ENCODE assay signal across 1 cellular context in the genomic region with DNA sequence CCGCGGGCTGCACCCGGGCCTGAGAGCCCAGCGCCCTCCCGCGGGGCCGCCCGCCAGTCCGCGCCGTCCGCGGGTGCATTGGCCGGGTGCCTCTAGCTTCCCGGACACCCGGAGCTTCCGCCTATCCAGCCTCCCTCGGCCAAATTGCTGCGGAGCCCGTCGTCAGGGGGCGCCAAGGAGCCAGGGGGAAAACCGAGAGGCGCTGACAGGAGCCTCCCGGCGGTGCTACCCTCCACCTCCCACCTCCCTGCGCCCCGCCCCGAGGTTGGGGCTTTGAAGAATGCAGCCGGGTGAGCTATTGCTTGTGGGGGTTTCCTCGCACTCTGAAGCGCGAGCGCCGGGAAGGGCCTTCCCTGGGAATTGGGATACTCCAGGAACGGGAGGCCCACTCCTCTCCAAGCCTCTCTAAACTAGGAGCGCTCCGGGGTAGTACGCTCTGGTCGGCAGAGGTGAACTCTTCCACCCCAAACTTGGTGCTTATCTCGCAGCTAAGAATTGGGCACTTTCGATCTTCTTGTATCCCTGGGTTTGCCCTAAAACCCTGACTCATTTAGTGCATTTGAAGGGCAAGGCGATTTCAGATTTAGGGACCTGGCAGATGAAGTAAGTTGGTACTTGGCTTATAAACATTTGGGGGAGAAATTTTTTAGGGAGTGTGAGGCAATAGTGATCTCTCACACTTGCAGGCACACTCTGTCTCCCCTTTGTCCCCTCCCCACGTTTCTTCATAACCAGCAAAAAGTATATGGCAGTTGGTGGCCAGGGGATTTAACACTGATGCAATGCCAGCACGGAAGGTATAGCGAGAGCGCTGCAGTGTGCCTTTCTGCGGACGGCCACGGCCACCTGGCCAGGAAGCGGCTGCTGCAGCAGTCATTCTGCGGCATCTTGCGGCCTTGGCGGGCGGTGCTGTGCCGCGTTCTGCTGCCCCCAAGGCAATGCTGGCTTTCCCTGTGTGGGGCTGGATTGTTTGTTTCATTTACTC.
TF ChIP-seq lines count a peak whose summit lies in the region.

No MANE protein-coding gene starts in this region.

TF ChIP-seq in GM12878, 131 proteins besides CTCF, POLR2A, EP300 and RAD21 (continued from another document and continues in another):
- TF ChIP-seq, protein P1, sequence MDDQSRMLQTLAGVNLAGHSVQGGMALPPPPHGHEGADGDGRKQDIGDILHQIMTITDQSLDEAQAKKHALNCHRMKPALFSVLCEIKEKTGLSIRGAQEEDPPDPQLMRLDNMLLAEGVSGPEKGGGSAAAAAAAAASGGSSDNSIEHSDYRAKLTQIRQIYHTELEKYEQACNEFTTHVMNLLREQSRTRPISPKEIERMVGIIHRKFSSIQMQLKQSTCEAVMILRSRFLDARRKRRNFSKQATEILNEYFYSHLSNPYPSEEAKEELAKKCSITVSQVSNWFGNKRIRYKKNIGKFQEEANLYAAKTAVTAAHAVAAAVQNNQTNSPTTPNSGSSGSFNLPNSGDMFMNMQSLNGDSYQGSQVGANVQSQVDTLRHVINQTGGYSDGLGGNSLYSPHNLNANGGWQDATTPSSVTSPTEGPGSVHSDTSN (IDR thresholded peaks at IDR 0.05; ENCODE audit: insufficient replicate concordance, low read depth, low read length), result no peak
- TF ChIP-seq CBX3 (IDR thresholded peaks at IDR 0.05; ENCODE audit: borderline replicate concordance, low read depth), result no peak
- no peak for TF ChIP-seq ESRRA (IDR thresholded peaks at IDR 0.05; ENCODE audit: low read length)
- TF ChIP-seq, protein P2, sequence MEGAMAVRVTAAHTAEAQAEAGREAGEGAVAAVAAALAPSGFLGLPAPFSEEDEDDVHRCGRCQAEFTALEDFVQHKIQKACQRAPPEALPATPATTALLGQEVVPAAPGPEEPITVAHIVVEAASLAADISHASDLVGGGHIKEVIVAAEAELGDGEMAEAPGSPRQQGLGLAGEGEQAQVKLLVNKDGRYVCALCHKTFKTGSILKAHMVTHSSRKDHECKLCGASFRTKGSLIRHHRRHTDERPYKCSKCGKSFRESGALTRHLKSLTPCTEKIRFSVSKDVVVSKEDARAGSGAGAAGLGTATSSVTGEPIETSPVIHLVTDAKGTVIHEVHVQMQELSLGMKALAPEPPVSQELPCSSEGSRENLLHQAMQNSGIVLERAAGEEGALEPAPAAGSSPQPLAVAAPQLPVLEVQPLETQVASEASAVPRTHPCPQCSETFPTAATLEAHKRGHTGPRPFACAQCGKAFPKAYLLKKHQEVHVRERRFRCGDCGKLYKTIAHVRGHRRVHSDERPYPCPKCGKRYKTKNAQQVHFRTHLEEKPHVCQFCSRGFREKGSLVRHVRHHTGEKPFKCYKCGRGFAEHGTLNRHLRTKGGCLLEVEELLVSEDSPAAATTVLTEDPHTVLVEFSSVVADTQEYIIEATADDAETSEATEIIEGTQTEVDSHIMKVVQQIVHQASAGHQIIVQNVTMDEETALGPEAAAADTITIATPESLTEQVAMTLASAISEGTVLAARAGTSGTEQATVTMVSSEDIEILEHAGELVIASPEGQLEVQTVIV (IDR thresholded peaks at IDR 0.05; ENCODE audit: borderline replicate concordance, partially characterized antibody), result no peak
- no peak for TF ChIP-seq FOXK2 (IDR thresholded peaks at IDR 0.05)
- TF ChIP-seq, protein P3, sequence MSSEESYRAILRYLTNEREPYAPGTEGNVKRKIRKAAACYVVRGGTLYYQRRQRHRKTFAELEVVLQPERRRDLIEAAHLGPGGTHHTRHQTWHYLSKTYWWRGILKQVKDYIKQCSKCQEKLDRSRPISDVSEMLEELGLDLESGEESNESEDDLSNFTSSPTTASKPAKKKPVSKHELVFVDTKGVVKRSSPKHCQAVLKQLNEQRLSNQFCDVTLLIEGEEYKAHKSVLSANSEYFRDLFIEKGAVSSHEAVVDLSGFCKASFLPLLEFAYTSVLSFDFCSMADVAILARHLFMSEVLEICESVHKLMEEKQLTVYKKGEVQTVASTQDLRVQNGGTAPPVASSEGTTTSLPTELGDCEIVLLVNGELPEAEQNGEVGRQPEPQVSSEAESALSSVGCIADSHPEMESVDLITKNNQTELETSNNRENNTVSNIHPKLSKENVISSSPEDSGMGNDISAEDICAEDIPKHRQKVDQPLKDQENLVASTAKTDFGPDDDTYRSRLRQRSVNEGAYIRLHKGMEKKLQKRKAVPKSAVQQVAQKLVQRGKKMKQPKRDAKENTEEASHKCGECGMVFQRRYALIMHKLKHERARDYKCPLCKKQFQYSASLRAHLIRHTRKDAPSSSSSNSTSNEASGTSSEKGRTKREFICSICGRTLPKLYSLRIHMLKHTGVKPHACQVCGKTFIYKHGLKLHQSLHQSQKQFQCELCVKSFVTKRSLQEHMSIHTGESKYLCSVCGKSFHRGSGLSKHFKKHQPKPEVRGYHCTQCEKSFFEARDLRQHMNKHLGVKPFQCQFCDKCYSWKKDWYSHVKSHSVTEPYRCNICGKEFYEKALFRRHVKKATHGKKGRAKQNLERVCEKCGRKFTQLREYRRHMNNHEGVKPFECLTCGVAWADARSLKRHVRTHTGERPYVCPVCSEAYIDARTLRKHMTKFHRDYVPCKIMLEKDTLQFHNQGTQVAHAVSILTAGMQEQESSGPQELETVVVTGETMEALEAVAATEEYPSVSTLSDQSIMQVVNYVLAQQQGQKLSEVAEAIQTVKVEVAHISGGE (CRISPR knock-in tag; IDR thresholded peaks at IDR 0.05), result no peak
- TF ChIP-seq MEF2A (IDR thresholded peaks at IDR 0.05; ENCODE audit: insufficient read depth, low read depth, low read length), result no peak
- no peak for TF ChIP-seq SREBF2 (IDR thresholded peaks at IDR 0.05; ENCODE audit: low read length)
- TF ChIP-seq, protein P4, sequence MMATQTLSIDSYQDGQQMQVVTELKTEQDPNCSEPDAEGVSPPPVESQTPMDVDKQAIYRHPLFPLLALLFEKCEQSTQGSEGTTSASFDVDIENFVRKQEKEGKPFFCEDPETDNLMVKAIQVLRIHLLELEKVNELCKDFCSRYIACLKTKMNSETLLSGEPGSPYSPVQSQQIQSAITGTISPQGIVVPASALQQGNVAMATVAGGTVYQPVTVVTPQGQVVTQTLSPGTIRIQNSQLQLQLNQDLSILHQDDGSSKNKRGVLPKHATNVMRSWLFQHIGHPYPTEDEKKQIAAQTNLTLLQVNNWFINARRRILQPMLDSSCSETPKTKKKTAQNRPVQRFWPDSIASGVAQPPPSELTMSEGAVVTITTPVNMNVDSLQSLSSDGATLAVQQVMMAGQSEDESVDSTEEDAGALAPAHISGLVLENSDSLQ (IDR thresholded peaks at IDR 0.05), result no peak
- peak; percentile 9 for TF ChIP-seq RELA (IDR thresholded peaks at IDR 0.05; ENCODE audit: borderline replicate concordance, partially characterized antibody)
- peak; percentile 75 for TF ChIP-seq GATAD2B (conservative IDR thresholded peaks at IDR 0.05; ENCODE audit: low read depth)
- peak; percentile 21; the same call in 1 of the 2 replicates for TF ChIP-seq JUNB (IDR thresholded peaks at IDR 0.05)
- TF ChIP-seq STAT3 (IDR thresholded peaks at IDR 0.05; ENCODE audit: low read depth, low read length), result no peak
- TF ChIP-seq FOXM1 (IDR thresholded peaks at IDR 0.05; ENCODE audit: low read depth, low read length), result peak; percentile 48; the same call in 1 of the 2 replicates
- 0 out of 2 replicates have a peak, but pooled peaks have one; percentile 58 for TF ChIP-seq RCOR1 (conservative IDR thresholded peaks at IDR 0.05; ENCODE audit: low read depth, low read length)
- TF ChIP-seq RUNX3 (IDR thresholded peaks at IDR 0.05; ENCODE audit: low read length), result peak; percentile 77
- TF ChIP-seq MTA3 (IDR thresholded peaks at IDR 0.05; ENCODE audit: borderline replicate concordance, low read length), result 0 out of 2 replicates have a peak, but pooled peaks have one; percentile 72
- peak; percentile 97 for TF ChIP-seq SMARCA5 (IDR thresholded peaks at IDR 0.05)
- TF ChIP-seq ZNF622 (IDR thresholded peaks at IDR 0.05), result no peak
- TF ChIP-seq IKZF2 (IDR thresholded peaks at IDR 0.05), result peak; percentile 89
- TF ChIP-seq, protein P5, sequence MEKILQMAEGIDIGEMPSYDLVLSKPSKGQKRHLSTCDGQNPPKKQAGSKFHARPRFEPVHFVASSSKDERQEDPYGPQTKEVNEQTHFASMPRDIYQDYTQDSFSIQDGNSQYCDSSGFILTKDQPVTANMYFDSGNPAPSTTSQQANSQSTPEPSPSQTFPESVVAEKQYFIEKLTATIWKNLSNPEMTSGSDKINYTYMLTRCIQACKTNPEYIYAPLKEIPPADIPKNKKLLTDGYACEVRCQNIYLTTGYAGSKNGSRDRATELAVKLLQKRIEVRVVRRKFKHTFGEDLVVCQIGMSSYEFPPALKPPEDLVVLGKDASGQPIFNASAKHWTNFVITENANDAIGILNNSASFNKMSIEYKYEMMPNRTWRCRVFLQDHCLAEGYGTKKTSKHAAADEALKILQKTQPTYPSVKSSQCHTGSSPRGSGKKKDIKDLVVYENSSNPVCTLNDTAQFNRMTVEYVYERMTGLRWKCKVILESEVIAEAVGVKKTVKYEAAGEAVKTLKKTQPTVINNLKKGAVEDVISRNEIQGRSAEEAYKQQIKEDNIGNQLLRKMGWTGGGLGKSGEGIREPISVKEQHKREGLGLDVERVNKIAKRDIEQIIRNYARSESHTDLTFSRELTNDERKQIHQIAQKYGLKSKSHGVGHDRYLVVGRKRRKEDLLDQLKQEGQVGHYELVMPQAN (conservative IDR thresholded peaks at IDR 0.05), result peak; percentile 68; the same call in 1 of the 2 replicates
- no peak for TF ChIP-seq KAT2A (conservative IDR thresholded peaks at IDR 0.05; ENCODE audit: control insufficient read depth, low read depth, low read length)
- peak; percentile 31; the same call in 1 of the 2 replicates for TF ChIP-seq NFIC (IDR thresholded peaks at IDR 0.05; ENCODE audit: low read depth, low read length)
- no peak for TF ChIP-seq TARDBP (IDR thresholded peaks at IDR 0.05; ENCODE audit: borderline replicate concordance)
- TF ChIP-seq ZZZ3 (IDR thresholded peaks at IDR 0.05; ENCODE audit: control insufficient read depth, insufficient read length, low read depth), result no peak
- TF ChIP-seq ATF7 (IDR thresholded peaks at IDR 0.05; ENCODE audit: low read depth), result peak; percentile 23; the same call in 1 of the 2 replicates
- TF ChIP-seq POU2F2 (IDR thresholded peaks at IDR 0.05; ENCODE audit: borderline replicate concordance, low read depth, low read length), result no peak
- TF ChIP-seq STAT1 (conservative IDR thresholded peaks at IDR 0.05), result no peak
- TF ChIP-seq ASH2L (IDR thresholded peaks at IDR 0.05; ENCODE audit: borderline replicate concordance, low read depth), result no peak
- TF ChIP-seq CREM (IDR thresholded peaks at IDR 0.05; ENCODE audit: low read depth), result no peak; the same call in 1 of the 2 replicates
- no peak for TF ChIP-seq HDAC2 (IDR thresholded peaks at IDR 0.05)
- peak; percentile 73 for TF ChIP-seq LARP7 (IDR thresholded peaks at IDR 0.05)
- no peak for TF ChIP-seq TCF7 (IDR thresholded peaks at IDR 0.05; ENCODE audit: borderline replicate concordance)
- no peak for TF ChIP-seq GABPA (IDR thresholded peaks at IDR 0.05; ENCODE audit: low read depth)
- TF ChIP-seq ZSCAN29 (IDR thresholded peaks at IDR 0.05), result no peak
- TF ChIP-seq, protein P6, sequence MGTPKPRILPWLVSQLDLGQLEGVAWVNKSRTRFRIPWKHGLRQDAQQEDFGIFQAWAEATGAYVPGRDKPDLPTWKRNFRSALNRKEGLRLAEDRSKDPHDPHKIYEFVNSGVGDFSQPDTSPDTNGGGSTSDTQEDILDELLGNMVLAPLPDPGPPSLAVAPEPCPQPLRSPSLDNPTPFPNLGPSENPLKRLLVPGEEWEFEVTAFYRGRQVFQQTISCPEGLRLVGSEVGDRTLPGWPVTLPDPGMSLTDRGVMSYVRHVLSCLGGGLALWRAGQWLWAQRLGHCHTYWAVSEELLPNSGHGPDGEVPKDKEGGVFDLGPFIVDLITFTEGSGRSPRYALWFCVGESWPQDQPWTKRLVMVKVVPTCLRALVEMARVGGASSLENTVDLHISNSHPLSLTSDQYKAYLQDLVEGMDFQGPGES (IDR thresholded peaks at IDR 0.05), result no peak
- no peak for TF ChIP-seq SUPT20H (IDR thresholded peaks at IDR 0.05; ENCODE audit: borderline replicate concordance, control insufficient read depth, low read depth, low read length)
- TF ChIP-seq KLF5 (IDR thresholded peaks at IDR 0.05; ENCODE audit: partially characterized antibody), result no peak
- TF ChIP-seq, protein P7, sequence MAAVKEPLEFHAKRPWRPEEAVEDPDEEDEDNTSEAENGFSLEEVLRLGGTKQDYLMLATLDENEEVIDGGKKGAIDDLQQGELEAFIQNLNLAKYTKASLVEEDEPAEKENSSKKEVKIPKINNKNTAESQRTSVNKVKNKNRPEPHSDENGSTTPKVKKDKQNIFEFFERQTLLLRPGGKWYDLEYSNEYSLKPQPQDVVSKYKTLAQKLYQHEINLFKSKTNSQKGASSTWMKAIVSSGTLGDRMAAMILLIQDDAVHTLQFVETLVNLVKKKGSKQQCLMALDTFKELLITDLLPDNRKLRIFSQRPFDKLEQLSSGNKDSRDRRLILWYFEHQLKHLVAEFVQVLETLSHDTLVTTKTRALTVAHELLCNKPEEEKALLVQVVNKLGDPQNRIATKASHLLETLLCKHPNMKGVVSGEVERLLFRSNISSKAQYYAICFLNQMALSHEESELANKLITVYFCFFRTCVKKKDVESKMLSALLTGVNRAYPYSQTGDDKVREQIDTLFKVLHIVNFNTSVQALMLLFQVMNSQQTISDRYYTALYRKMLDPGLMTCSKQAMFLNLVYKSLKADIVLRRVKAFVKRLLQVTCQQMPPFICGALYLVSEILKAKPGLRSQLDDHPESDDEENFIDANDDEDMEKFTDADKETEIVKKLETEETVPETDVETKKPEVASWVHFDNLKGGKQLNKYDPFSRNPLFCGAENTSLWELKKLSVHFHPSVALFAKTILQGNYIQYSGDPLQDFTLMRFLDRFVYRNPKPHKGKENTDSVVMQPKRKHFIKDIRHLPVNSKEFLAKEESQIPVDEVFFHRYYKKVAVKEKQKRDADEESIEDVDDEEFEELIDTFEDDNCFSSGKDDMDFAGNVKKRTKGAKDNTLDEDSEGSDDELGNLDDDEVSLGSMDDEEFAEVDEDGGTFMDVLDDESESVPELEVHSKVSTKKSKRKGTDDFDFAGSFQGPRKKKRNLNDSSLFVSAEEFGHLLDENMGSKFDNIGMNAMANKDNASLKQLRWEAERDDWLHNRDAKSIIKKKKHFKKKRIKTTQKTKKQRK (IDR thresholded peaks at IDR 0.05; ENCODE audit: low read depth, low read length), result no peak
